In genomic region chr16:75433732-75434413, GRCh38 we compare ENCODE assay signal across 1 cellular context.
TF ChIP-seq lines count a peak whose summit lies in the region.

No MANE protein-coding gene starts in this region.

TF ChIP-seq in K562, 482 proteins besides CTCF, POLR2A, EP300 and RAD21 (continued from another document and continues in another):
- TF ChIP-seq REST (CRISPR knock-in tag; IDR thresholded peaks at IDR 0.05; ENCODE audit: low read depth) (no peak), JUND (IDR thresholded peaks at IDR 0.05; ENCODE audit: borderline replicate concordance, low read depth, low read length) (0 out of 2 replicates have a peak, but pooled peaks have one; percentile 5), JUND (tag; IDR thresholded peaks at IDR 0.05; ENCODE audit: borderline replicate concordance, low read depth, low read length) (no peak), MAX (CRISPR knock-in tag; IDR thresholded peaks at IDR 0.05) (peak; percentile 86), ETV5 (CRISPR knock-in tag; IDR thresholded peaks at IDR 0.05; ENCODE audit: low read depth) (no peak), YY1 (IDR thresholded peaks at IDR 0.05; ENCODE audit: borderline replicate concordance in 1 of 3, control insufficient read depth in 1 of 3, extremely low read depth in 1 of 3, insufficient read depth in 3 of 3, insufficient read length in 1 of 3, insufficient replicate concordance in 2 of 3, low read depth in 1 of 3, low read length in 2 of 3) (peak; percentile 66 to 96 (median 82)), ZNF639 (CRISPR knock-in tag; conservative IDR thresholded peaks at IDR 0.05 in 1 of 2, IDR thresholded peaks at IDR 0.05 in 1 of 2) (peak in 1 of 2 experiments; percentile 71; a peak in 1 of 4 replicates), ZBTB1 (CRISPR knock-in tag; IDR thresholded peaks at IDR 0.05; ENCODE audit: borderline replicate concordance, low read depth) (peak; percentile 57; the same call in 1 of the 2 replicates), CHD1 (IDR thresholded peaks at IDR 0.05; ENCODE audit: low read length) (peak; percentile 61), ZNF609 (CRISPR knock-in tag; IDR thresholded peaks at IDR 0.05; ENCODE audit: borderline replicate concordance) (peak; percentile 51; the same call in 1 of the 2 replicates), KDM5B (IDR thresholded peaks at IDR 0.05; ENCODE audit: insufficient replicate concordance, low read depth, low read length) (peak; percentile 67), RAD51 (IDR thresholded peaks at IDR 0.05; ENCODE audit: borderline replicate concordance, low read depth) (no peak; the same call in 1 of the 2 replicates), ZNF445 (CRISPR knock-in tag; IDR thresholded peaks at IDR 0.05; ENCODE audit: low read depth) (no peak), DLX4 (CRISPR knock-in tag; IDR thresholded peaks at IDR 0.05) (no peak), SMARCA4 (IDR thresholded peaks at IDR 0.05) (peak; percentile 43; the same call in 1 of the 2 replicates), MXI1 (IDR thresholded peaks at IDR 0.05; ENCODE audit: low read depth, low read length) (no peak), DIDO1 (tag; IDR thresholded peaks at IDR 0.05; ENCODE audit: low read depth) (0 out of 2 replicates have a peak, but pooled peaks have one; percentile 38), MGA (IDR thresholded peaks at IDR 0.05) (peak; percentile 96), TBP (optimal IDR thresholded peaks at IDR 0.05; ENCODE audit: low read depth, low read length) (peak; percentile 73), ZEB2 (IDR thresholded peaks at IDR 0.05) (no peak), STAG1 (CRISPR knock-in tag; IDR thresholded peaks at IDR 0.05; ENCODE audit: borderline replicate concordance) (no peak), KHSRP (IDR thresholded peaks at IDR 0.05) (no peak), TRIM24 (IDR thresholded peaks at IDR 0.05) (0 out of 4 replicates have a peak, but pooled peaks of 1 of the 2 experiments have one; percentile 19), RBM25 (IDR thresholded peaks at IDR 0.05; ENCODE audit: low read depth, low read length, severe bottlenecking) (peak; percentile 31), DPF2 (IDR thresholded peaks at IDR 0.05) (peak; percentile 44; the same call in 1 of the 2 replicates), TCF7L2 (IDR thresholded peaks at IDR 0.05; ENCODE audit: low read depth, low read length) (no peak), ETS2 (tag; IDR thresholded peaks at IDR 0.05; ENCODE audit: borderline replicate concordance, poor library complexity, severe bottlenecking) (no peak), NRF1 (conservative IDR thresholded peaks at IDR 0.05 in 1 of 2, IDR thresholded peaks at IDR 0.05 in 1 of 2) (peak; percentile 99; a peak in 3 of 4 replicates), RBM34 (IDR thresholded peaks at IDR 0.05; ENCODE audit: borderline replicate concordance, insufficient read depth, low read length) (no peak), SRF (CRISPR knock-in tag; IDR thresholded peaks at IDR 0.05) (no peak), CHD2 (IDR thresholded peaks at IDR 0.05; ENCODE audit: low read depth, low read length) (no peak), L3MBTL2 (IDR thresholded peaks at IDR 0.05) (peak; percentile 91), TEAD1 (CRISPR knock-in tag; IDR thresholded peaks at IDR 0.05) (0 out of 4 replicates have a peak, but pooled peaks of 1 of the 2 experiments have one; percentile 71), ZNF263 (CRISPR knock-in tag; IDR thresholded peaks at IDR 0.05; ENCODE audit: borderline replicate concordance) (0 out of 2 replicates have a peak, but pooled peaks have one; percentile 35), EP400 (IDR thresholded peaks at IDR 0.05) (peak; percentile 83)
